1 cellular context compared by ENCODE assay signal in genomic region chr9:134592018-134592818, GRCh38.
TF ChIP-seq lines count a peak whose summit lies in the region.

No MANE protein-coding gene starts in this region.

TF ChIP-seq in HepG2, 621 proteins besides CTCF, POLR2A, EP300 and RAD21 (continued from another document and continues in another):
- TF ChIP-seq RNF219 (CRISPR knock-in tag; IDR thresholded peaks at IDR 0.05) (no peak), AGO2 (optimal IDR thresholded peaks at IDR 0.05; ENCODE audit: low read depth, low read length) (no peak), NFKBIZ (CRISPR knock-in tag; IDR thresholded peaks at IDR 0.05) (no peak), ZBTB26 (CRISPR knock-in tag; IDR thresholded peaks at IDR 0.05; ENCODE audit: borderline replicate concordance) (no peak), PRMT3 (CRISPR knock-in tag; IDR thresholded peaks at IDR 0.05; ENCODE audit: borderline replicate concordance, low read depth) (no peak), MYNN (CRISPR knock-in tag; IDR thresholded peaks at IDR 0.05; ENCODE audit: low read depth) (no peak), FLYWCH1 (CRISPR knock-in tag; IDR thresholded peaks at IDR 0.05) (no peak), JUN (CRISPR knock-in tag; IDR thresholded peaks at IDR 0.05) (0 out of 2 replicates have a peak, but pooled peaks have one; percentile 25), UBTF (CRISPR knock-in tag; IDR thresholded peaks at IDR 0.05) (peak; percentile 46), MIER3 (CRISPR knock-in tag; IDR thresholded peaks at IDR 0.05; ENCODE audit: borderline replicate concordance) (no peak), ZNF569 (CRISPR knock-in tag; IDR thresholded peaks at IDR 0.05; ENCODE audit: borderline replicate concordance) (no peak), ZKSCAN5 (CRISPR knock-in tag; IDR thresholded peaks at IDR 0.05) (no peak), REXO4 (CRISPR knock-in tag; IDR thresholded peaks at IDR 0.05; ENCODE audit: borderline replicate concordance) (no peak), ZNF362 (CRISPR knock-in tag; IDR thresholded peaks at IDR 0.05; ENCODE audit: borderline replicate concordance) (no peak), DRAP1 (CRISPR knock-in tag; IDR thresholded peaks at IDR 0.05) (no peak), LCORL (IDR thresholded peaks at IDR 0.05) (no peak), LCORL (CRISPR knock-in tag; IDR thresholded peaks at IDR 0.05) (peak; percentile 36; the same call in 1 of the 2 replicates), CREM (IDR thresholded peaks at IDR 0.05) (no peak), CREM (CRISPR knock-in tag; IDR thresholded peaks at IDR 0.05) (no peak), ADNP (CRISPR knock-in tag; IDR thresholded peaks at IDR 0.05) (no peak), ZNF292 (CRISPR knock-in tag; IDR thresholded peaks at IDR 0.05; ENCODE audit: borderline replicate concordance, low read depth) (0 out of 2 replicates have a peak, but pooled peaks have one; percentile 45), FOXC1 (CRISPR knock-in tag; IDR thresholded peaks at IDR 0.05; ENCODE audit: borderline replicate concordance) (no peak), KDM5A (IDR thresholded peaks at IDR 0.05; ENCODE audit: borderline replicate concordance, low read length) (no peak), PAXIP1 (CRISPR knock-in tag; conservative IDR thresholded peaks at IDR 0.05) (0 out of 2 replicates have a peak, but pooled peaks have one; percentile 29), SP2 (CRISPR knock-in tag; IDR thresholded peaks at IDR 0.05) (no peak), MXD4 (CRISPR knock-in tag; IDR thresholded peaks at IDR 0.05) (no peak), ZFP91 (CRISPR knock-in tag; IDR thresholded peaks at IDR 0.05; ENCODE audit: borderline replicate concordance) (0 out of 2 replicates have a peak, but pooled peaks have one; percentile 35), ZBTB10 (CRISPR knock-in tag; IDR thresholded peaks at IDR 0.05; ENCODE audit: borderline replicate concordance) (peak; percentile 61; the same call in 1 of the 2 replicates), ZMYM3 (CRISPR knock-in tag; IDR thresholded peaks at IDR 0.05) (peak; percentile 59; the same call in 1 of the 2 replicates), MEF2D (CRISPR knock-in tag; IDR thresholded peaks at IDR 0.05) (no peak), ZMYM4 (CRISPR knock-in tag; IDR thresholded peaks at IDR 0.05) (peak; percentile 36; the same call in 1 of the 2 replicates), MED8 (CRISPR knock-in tag; IDR thresholded peaks at IDR 0.05; ENCODE audit: insufficient replicate concordance) (no peak), ZNF777 (CRISPR knock-in tag; IDR thresholded peaks at IDR 0.05) (peak; percentile 80), NR1H2 (CRISPR knock-in tag; IDR thresholded peaks at IDR 0.05; ENCODE audit: borderline replicate concordance, low read depth) (no peak), ZNF792 (CRISPR knock-in tag; IDR thresholded peaks at IDR 0.05) (no peak), HMGA1 (CRISPR knock-in tag; conservative IDR thresholded peaks at IDR 0.05) (no peak), SP4 (CRISPR knock-in tag; IDR thresholded peaks at IDR 0.05) (no peak), KDM4B (CRISPR knock-in tag; IDR thresholded peaks at IDR 0.05) (no peak), GATAD2A (CRISPR knock-in tag; IDR thresholded peaks at IDR 0.05) (no peak), KLF11 (CRISPR knock-in tag; IDR thresholded peaks at IDR 0.05) (no peak), ZNF644 (CRISPR knock-in tag; IDR thresholded peaks at IDR 0.05; ENCODE audit: low read depth) (peak; percentile 24; the same call in 1 of the 2 replicates), MTERF4 (CRISPR knock-in tag; IDR thresholded peaks at IDR 0.05) (no peak), ZNF691 (CRISPR knock-in tag; IDR thresholded peaks at IDR 0.05; ENCODE audit: borderline replicate concordance, low read depth) (peak; percentile 51; the same call in 1 of the 2 replicates), ZNF891 (CRISPR knock-in tag; IDR thresholded peaks at IDR 0.05) (no peak), ZNF207 (IDR thresholded peaks at IDR 0.05; ENCODE audit: borderline replicate concordance) (no peak), ZIK1 (CRISPR knock-in tag; IDR thresholded peaks at IDR 0.05; ENCODE audit: borderline replicate concordance, low read depth) (no peak), HNF4G (IDR thresholded peaks at IDR 0.05; ENCODE audit: borderline replicate concordance, low read depth, low read length) (no peak), HNF4G (CRISPR knock-in tag; IDR thresholded peaks at IDR 0.05; ENCODE audit: borderline replicate concordance, low read depth) (peak; percentile 18; the same call in 1 of the 2 replicates)
